ENCODE assay signal across 8 cellular contexts in the genomic region with DNA sequence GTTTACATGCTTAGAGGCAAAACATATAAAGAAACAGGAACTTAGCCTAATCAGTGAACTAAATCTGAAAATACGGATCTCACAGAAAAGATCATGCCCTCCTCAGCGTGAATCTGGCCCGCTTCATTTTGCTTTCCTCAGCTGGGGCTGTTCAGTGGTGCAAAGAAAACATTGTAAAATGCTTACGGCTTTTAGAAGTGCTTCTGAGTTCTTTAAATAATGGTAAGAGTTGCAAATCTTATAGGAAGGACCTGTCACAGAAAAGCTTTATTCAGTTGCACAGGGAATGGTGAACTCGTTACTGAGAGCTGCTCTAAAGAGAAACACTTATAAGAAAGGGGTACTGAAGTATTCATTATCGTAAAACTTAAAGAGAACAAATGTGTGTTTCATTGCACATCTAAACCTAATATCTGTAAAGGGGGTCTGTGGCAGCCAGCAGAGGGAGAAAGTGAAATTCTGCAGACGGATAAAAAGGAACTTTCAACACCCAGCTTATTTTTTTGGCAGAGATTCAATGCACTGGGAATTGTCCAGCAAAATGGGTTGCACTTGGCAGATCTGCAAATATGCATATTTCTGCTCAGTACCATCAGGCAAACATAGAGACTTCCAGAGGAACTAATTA.
A peak's percentile ranks its signal among the peaks of the same experiment; 100 is the strongest.
DNase-seq lines count a peak whose midpoint lies in the region; ATAC-seq and TF ChIP-seq lines count a peak whose summit lies in the region.

No MANE protein-coding gene starts in this region.

- no peak overlapping the region for H2BK15ac ChIP-seq in IMR-90 (ENCODE audit: low read depth, low read length)

- H2AK9ac ChIP-seq in IMR-90 (replicated peaks; ENCODE audit: low read depth, low read length, poor library complexity): no peak overlapping the region

- H3K27ac ChIP-seq in IMR-90 (ENCODE audit: insufficient read depth, low read length) (no peak overlapping the region), parathyroid adenoma (peak overlapping the region; percentile 16)

- H4K8ac ChIP-seq in IMR-90 (ENCODE audit: low read depth in 2 of 2, low read length in 2 of 2): no peak overlapping the region

- no peak overlapping the region for H4K91ac ChIP-seq in IMR-90 (ENCODE audit: insufficient read depth, low read depth, low read length)

- no peaks in the 10 kb centered on the region for H3K79me1 ChIP-seq in IMR-90 (ENCODE audit: low read depth in 1 of 2, low read length in 2 of 2)

- H3K4me3 ChIP-seq in IMR-90 (ENCODE audit: insufficient read depth, low read depth, low read length) (no peak overlapping the region), epithelial cell of proximal tubule (ENCODE audit: low read depth, low read length) (peak overlapping the region; percentile 36), parathyroid adenoma (ENCODE audit: low read depth, low read length) (peak overlapping the region; percentile 56)

- no peak overlapping the region for H3K23ac ChIP-seq in IMR-90 (ENCODE audit: low read depth, low read length)

- no peaks in the 10 kb centered on the region for H3K36me3 Mint-ChIP-seq in activated naive CD8-positive, alpha-beta T cell treated with anti-CD3 and anti-CD28 coated beads, Interleukin-2, amount 50 U/mL, for 24 hours (ENCODE audit: low read depth)

- POLR2A ChIA-PET in IMR-90 (lab: Charles Lee; ENCODE audit: unreplicated experiment): no interaction called here

- no peak overlapping the region for H3K14ac ChIP-seq in IMR-90 (replicated peaks; ENCODE audit: low read depth, low read length)

- H3K36me3 ChIP-seq in IMR-90 (ENCODE audit: control insufficient read depth, insufficient read depth, low read length) (no peaks in the 10 kb centered on the region), parathyroid adenoma (ENCODE audit: control insufficient read depth, insufficient read depth, low read length) (no peaks in the 10 kb centered on the region)

- H2BK120ac ChIP-seq in IMR-90 (ENCODE audit: low read depth, low read length): no peak overlapping the region

- in situ Hi-C loops in IMR-90 (cut with MboI; ENCODE audit: low sequenced_read_pairs): no loop called here

- no peak for TF ChIP-seq POLR2A in IMR-90 (IDR thresholded peaks at IDR 0.05; ENCODE audit: low read depth, low read length)

- no peak overlapping the region for H2BK5ac ChIP-seq in IMR-90 (ENCODE audit: low read depth, low read length, poor library complexity, severe bottlenecking)

- intact Hi-C loops in IMR-90 (cut with micrococcal nuclease): no loop called here

- H3K27me3 ChIP-seq in IMR-90 (ENCODE audit: control insufficient read depth, insufficient read depth, low read length) (no peaks in the 10 kb centered on the region), parathyroid adenoma (ENCODE audit: control insufficient read depth, insufficient read depth, low read length) (no peaks in the 10 kb centered on the region)

- H3K56ac ChIP-seq in IMR-90 (ENCODE audit: extremely low read depth, insufficient read depth, low read length): no peak overlapping the region

- TF ChIP-seq CTCF in IMR-90 (conservative IDR thresholded peaks at IDR 0.05; ENCODE audit: low read depth, low read length) (no peak), epithelial cell of proximal tubule (conservative IDR thresholded peaks at IDR 0.05; ENCODE audit: low read depth, low read length) (peak; percentile 10), parathyroid adenoma (IDR thresholded peaks at IDR 0.05) (no peak)

- H4K5ac ChIP-seq in IMR-90 (ENCODE audit: low read depth, low read length): no peak overlapping the region

- no peak overlapping the region for H3K4me3 Mint-ChIP-seq in activated naive CD8-positive, alpha-beta T cell treated with anti-CD3 and anti-CD28 coated beads, Interleukin-2, amount 50 U/mL, for 24 hours

- no peak overlapping the region for H3K18ac ChIP-seq in IMR-90 (ENCODE audit: low read depth, low read length)

- H3K9ac ChIP-seq in IMR-90 (ENCODE audit: low read depth, low read length): no peak overlapping the region
- H3K9ac ChIP-seq in parathyroid adenoma: no peak overlapping the region

- DNase-seq in GM04503 (ENCODE audit: low read depth) (peak; percentile 57), IMR-90 (peak; percentile 13), epithelial cell of proximal tubule (ENCODE audit: low read depth) (no peak), HUDEP-2 (lab: John Stamatoyannopoulos, UW; ENCODE audit: unreplicated experiment in 76 of 76) (no peak), NCI-H2029 treated with DMSO at 0.1 percent for 48 hours (lab: John Stamatoyannopoulos, UW) (no peak)
- DNase-seq in activated T-cell treated with anti-CD3 and anti-CD28 coated beads, Interleukin-2, amount 50 U/mL, for 48 hours: no peak
- no peak for DNase-seq in activated naive CD8-positive, alpha-beta T cell treated with anti-CD3 and anti-CD28 coated beads, Interleukin-2, amount 50 U/mL, for 24 hours

- CTCF ChIA-PET in IMR-90 (lab: Yijun Ruan, JAX): no interaction called here

- peaks cover 9% of the 10 kb centered on the region for H3K27me3 Mint-ChIP-seq in activated naive CD8-positive, alpha-beta T cell treated with anti-CD3 and anti-CD28 coated beads, Interleukin-2, amount 50 U/mL, for 24 hours

- no peak for TF ChIP-seq RAD21 in IMR-90 (IDR thresholded peaks at IDR 0.05; ENCODE audit: low read length)

- no peak overlapping the region for H2BK20ac ChIP-seq in IMR-90 (ENCODE audit: low read depth, low read length)

- H3K9me3 Mint-ChIP-seq in activated naive CD8-positive, alpha-beta T cell treated with anti-CD3 and anti-CD28 coated beads, Interleukin-2, amount 50 U/mL, for 24 hours: no peaks in the 10 kb centered on the region

- H3K4me2 ChIP-seq in IMR-90 (ENCODE audit: low read depth, low read length) (no peak overlapping the region), parathyroid adenoma (ENCODE audit: low read length) (peak overlapping the region; percentile 88)

- WGBS in IMR-90 (ENCODE audit: extremely low coverage in 2 of 2, insufficient read length in 1 of 2), 2 experiments: 24% methylated on average over 2 of the region's 7 CpGs; no CpG with 5 or more reads in 1 of the 2 experiments

- dilution Hi-C loops in IMR-90 (cut with HindIII; ENCODE audit: low sequenced_read_pairs, unreplicated experiment): no loop called here

- no peak overlapping the region for H3K4ac ChIP-seq in IMR-90 (ENCODE audit: low read depth, low read length)

- no peaks in the 10 kb centered on the region for H4K20me1 ChIP-seq in IMR-90 (ENCODE audit: insufficient read depth, low read length)

- H3K9me3 ChIP-seq in IMR-90 (ENCODE audit: control insufficient read depth, insufficient read depth, low read length): no peaks in the 10 kb centered on the region
- H3K9me3 ChIP-seq in parathyroid adenoma (ENCODE audit: control insufficient read depth, low read length): no peaks in the 10 kb centered on the region

- H2AFZ ChIP-seq in IMR-90 (replicated peaks; ENCODE audit: low read length, poor library complexity) (no peak overlapping the region), parathyroid adenoma (peak overlapping the region; percentile 68)

- ATAC-seq in IMR-90 (ENCODE audit: low read depth): no peak
- no peak for ATAC-seq in activated naive CD8-positive, alpha-beta T cell treated with anti-CD3 and anti-CD28 coated beads, Interleukin-2, amount 50 U/mL, for 24 hours

- BruUV-seq in IMR-90 (replicated peaks; lab: Mats Ljungman, UMichigan): no TSS peak

- H3K4me1 ChIP-seq in IMR-90 (ENCODE audit: control insufficient read depth, insufficient read depth, low read length) (no peaks in the 10 kb centered on the region), parathyroid adenoma (no peaks in the 10 kb centered on the region)

- no peaks in the 10 kb centered on the region for H3K9me1 ChIP-seq in IMR-90 (ENCODE audit: insufficient read depth, low read length)

- no peak overlapping the region for H3K27ac Mint-ChIP-seq in activated naive CD8-positive, alpha-beta T cell treated with anti-CD3 and anti-CD28 coated beads, Interleukin-2, amount 50 U/mL, for 24 hours

- no peaks in the 10 kb centered on the region for H3K4me1 Mint-ChIP-seq in activated naive CD8-positive, alpha-beta T cell treated with anti-CD3 and anti-CD28 coated beads, Interleukin-2, amount 50 U/mL, for 24 hours

- no peaks in the 10 kb centered on the region for H3K79me2 ChIP-seq in parathyroid adenoma

- H2AK5ac ChIP-seq in IMR-90 (ENCODE audit: low read depth, low read length): no peak overlapping the region

TF ChIP-seq in IMR-90, 13 proteins besides CTCF, POLR2A, EP300 and RAD21:
- TF ChIP-seq NFE2L2 (IDR thresholded peaks at IDR 0.05; ENCODE audit: low read depth, low read length): no peak
- TF ChIP-seq MAZ (IDR thresholded peaks at IDR 0.05; ENCODE audit: borderline replicate concordance, low read depth, low read length): no peak
- no peak for TF ChIP-seq RFX5 (IDR thresholded peaks at IDR 0.05; ENCODE audit: low read depth, low read length)
- no peak for TF ChIP-seq MXI1 (IDR thresholded peaks at IDR 0.05; ENCODE audit: borderline replicate concordance, low read depth, low read length)
- TF ChIP-seq USF2 (IDR thresholded peaks at IDR 0.05; ENCODE audit: low read depth, low read length): no peak

Comparison
In these comparisons a context has a peak if more than half of its experiments do, and no peak if none do; other contexts are left out.
1. DNase-seq: peak in GM04503 (single experiment) and IMR-90 (single experiment); none in epithelial cell of proximal tubule (single experiment), HUDEP-2 (0 of 76), activated T-cell treated with anti-CD3 and anti-CD28 coated beads, Interleukin-2, amount 50 U/mL, for 48 hours (0 of 2), activated naive CD8-positive, alpha-beta T cell treated with anti-CD3 and anti-CD28 coated beads, Interleukin-2, amount 50 U/mL, for 24 hours (single experiment) and NCI-H2029 treated with DMSO at 0.1 percent for 48 hours (single experiment).